In the genomic region with DNA sequence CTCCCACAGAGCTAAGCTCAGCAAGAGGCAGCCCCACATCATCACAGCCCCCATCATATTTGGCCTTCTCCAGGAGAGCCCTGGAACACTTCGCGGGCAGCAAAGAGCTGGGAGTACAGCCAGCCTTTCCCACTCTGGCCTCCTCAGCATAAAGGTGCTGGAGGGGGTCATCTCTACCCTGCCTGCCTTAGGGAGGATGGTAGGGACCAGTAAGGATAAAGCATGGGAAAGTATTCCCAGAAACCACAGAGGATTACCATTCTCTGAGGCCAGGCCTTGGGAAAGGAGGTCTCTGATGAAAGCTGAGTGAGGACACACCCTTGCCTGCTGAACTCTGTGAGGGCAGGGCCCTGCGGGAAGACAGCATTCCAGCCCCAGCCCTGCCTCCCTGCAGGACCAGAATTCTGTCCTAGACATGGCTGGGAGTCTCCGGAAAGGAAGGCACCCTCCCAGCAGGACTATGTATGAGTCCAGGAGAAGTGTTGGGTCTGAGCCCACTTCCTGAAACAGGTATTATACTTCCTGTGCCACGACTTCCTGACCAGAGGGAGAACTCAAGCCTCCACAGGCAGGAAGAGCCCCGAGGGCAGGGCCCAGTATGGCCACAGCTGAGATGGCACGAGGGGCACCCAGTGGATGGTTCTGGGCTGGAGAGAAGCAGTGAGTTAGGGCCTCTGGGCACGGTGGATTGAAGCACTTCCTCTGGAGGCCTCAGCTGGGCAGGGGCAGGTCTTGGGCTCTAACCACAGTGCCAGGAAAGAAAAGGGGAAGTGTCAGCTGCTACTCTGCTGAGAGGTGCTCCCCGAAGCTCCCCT, we compare ENCODE assay signal across 8 cellular contexts. TPM values are rescaled to one million over a fixed set of nuclear protein-coding genes. Genes with fewer than 3 reads are reported as not detected.
DNase-seq lines count a peak whose midpoint lies in the region; ATAC-seq and TF ChIP-seq lines count a peak whose summit lies in the region.

No MANE protein-coding gene starts in this region.

- H3K4me3 ChIP-seq in adrenal gland (no peak overlapping the region), thyroid gland (replicated peaks in 1 of 3) (no peak overlapping the region)

- H3K36me3 ChIP-seq in adrenal gland (replicated peaks in 1 of 2) = peaks cover 0 to 42% of the 10 kb centered on the region in 2 donors
- H3K36me3 ChIP-seq in thyroid gland = peaks cover 0 to 5% of the 10 kb centered on the region in 2 donors

- H3K9me3 Mint-ChIP-seq in activated naive CD4-positive, alpha-beta T cell treated with anti-CD3 and anti-CD28 coated beads, Interleukin-2, amount 50 U/mL, for 24 hours = no peaks in the 10 kb centered on the region

- no peaks in the 10 kb centered on the region for H3K27me3 Mint-ChIP-seq in activated naive CD4-positive, alpha-beta T cell treated with anti-CD3 and anti-CD28 coated beads, Interleukin-2, amount 50 U/mL, for 24 hours

- intact Hi-C loops in adrenal gland (cut with DNase I) (no loop called here), left colon (cut with DNase I, micrococcal nuclease) (no loop called here), thyroid gland (cut with DNase I) (no loop called here)

- H3K27me3 ChIP-seq in adrenal gland = no peaks in the 10 kb centered on the region
- H3K27me3 ChIP-seq in thyroid gland = no peaks in the 10 kb centered on the region

- ATAC-seq in left colon (peak; percentile 61), GM18907 (IDR thresholded peaks at IDR 0.05; ENCODE audit: unreplicated experiment) (no peak)

- DNase-seq in activated naive CD4-positive, alpha-beta T cell treated with Interleukin-2 at 50 U/mL for 16 hours = no peak
- DNase-seq in adrenal gland = peak in 3 of 7 donors; percentile 56 to 65 (median 64)
- DNase-seq in left colon = peak; percentile 55 to 68
- DNase-seq in thyroid gland = peak in 1 of 2 donors; percentile 52
- DNase-seq in activated gamma-delta T cell (lab: John Stamatoyannopoulos, UW) = no peak
- no peak for DNase-seq in stimulated activated CD4-positive, alpha-beta T cell treated with anti-CD3 and anti-CD28 coated beads, Interleukin-2, amount 100 ng/mL, for 48 hours

- H3K4me1 ChIP-seq in adrenal gland (replicated peaks in 1 of 2) (peaks cover 32 to 66% of the 10 kb centered on the region in 2 donors), thyroid gland (peaks cover 86 to 100% of the 10 kb centered on the region in 2 donors)

- peak overlapping the region in 4 of 5 donors; percentile 32 to 89 (median 67) for H3K27ac ChIP-seq in adrenal gland
- H3K27ac ChIP-seq in thyroid gland = peak overlapping the region; percentile 75 to 87 (median 84)

- peaks cover 96% of the 10 kb centered on the region for H3K4me1 Mint-ChIP-seq in activated naive CD4-positive, alpha-beta T cell treated with anti-CD3 and anti-CD28 coated beads, Interleukin-2, amount 50 U/mL, for 24 hours

- H3K4me3 Mint-ChIP-seq in activated naive CD4-positive, alpha-beta T cell treated with anti-CD3 and anti-CD28 coated beads, Interleukin-2, amount 50 U/mL, for 24 hours = peak overlapping the region; percentile 47

- no peaks in the 10 kb centered on the region for H3K9me3 ChIP-seq in adrenal gland (replicated peaks in 1 of 3)
- H3K9me3 ChIP-seq in thyroid gland = no peaks in the 10 kb centered on the region

- peaks cover 3% of the 10 kb centered on the region for H3K36me3 Mint-ChIP-seq in activated naive CD4-positive, alpha-beta T cell treated with anti-CD3 and anti-CD28 coated beads, Interleukin-2, amount 50 U/mL, for 24 hours

- no peak for TF ChIP-seq CTCF in adrenal gland (IDR thresholded peaks at IDR 0.05)
- TF ChIP-seq CTCF in thyroid gland (IDR thresholded peaks at IDR 0.05) = no peak

- TF ChIP-seq POLR2A in adrenal gland (IDR thresholded peaks at IDR 0.05) (no peak), thyroid gland (IDR thresholded peaks at IDR 0.05) (no peak)

- WGBS in adrenal gland, 4 donors = 56 to 61% (median 59%) methylated on average over 7 to 9 of the region's 9 CpGs
- 41 to 42% methylated on average over 6 to 9 of the region's 9 CpGs for WGBS in thyroid gland, 2 donors

- peak overlapping the region; percentile 90 for H3K27ac Mint-ChIP-seq in activated naive CD4-positive, alpha-beta T cell treated with anti-CD3 and anti-CD28 coated beads, Interleukin-2, amount 50 U/mL, for 24 hours

RNA-seq across cellular contexts. Expression of a gene that starts 12.9 kb away (rescaled TPM):
- total RNA-seq in adrenal gland (10 to 100 TPM in 5 of 8 donors, 1 to 10 TPM in 3; 5.5 to 20.1 (median 13.8) TPM), left colon (1 to 10 TPM; 3.7 to 4.2 TPM), thyroid gland (10 to 100 TPM; 16.5 to 36.0 (median 27.7) TPM)
- 10 to 100 TPM in 2 of 3 donors, 1 to 10 TPM in 1; 2.4 to 18.3 (median 15.1) TPM for polyA plus RNA-seq in adrenal gland

RNA-seq across cellular contexts. Expression of a gene that starts 24.5 kb away (rescaled TPM):
- 10 to 100 TPM; 22.0 to 55.0 (median 31.8) TPM for total RNA-seq in adrenal gland
- 10 to 100 TPM; 11.7 to 23.2 (median 14.2) TPM for polyA plus RNA-seq in adrenal gland
- 10 to 100 TPM; 32.0 to 41.2 TPM for total RNA-seq in left colon
- 10 to 100 TPM; 28.4 to 44.7 (median 35.9) TPM for total RNA-seq in thyroid gland

RNA-seq across cellular contexts. Expression of a gene that starts 35.6 kb away (rescaled TPM):
- total RNA-seq in adrenal gland = 1 to 10 TPM in 6 of 8 donors, under 1 TPM in 2; 0.85 to 8.1 (median 1.9) TPM
- 1 to 10 TPM in 1 of 3 donors, under 1 TPM in 2; 0.44 to 1.6 (median 0.56) TPM for polyA plus RNA-seq in adrenal gland
- under 1 TPM in 1 of 2 donors, not detected in 1; 0.20 TPM for total RNA-seq in left colon
- under 1 TPM in 1 of 4 donors, not detected in 3; 0.40 TPM for total RNA-seq in thyroid gland

RNA-seq across cellular contexts. Expression of a gene that starts 54.5 kb away (rescaled TPM):
- 100 to 1,000 TPM in 6 of 8 donors, 10 to 100 TPM in 2; 38.0 to 212 (median 157) TPM for total RNA-seq in adrenal gland
- 10 to 100 TPM; 15.7 to 69.6 (median 24.1) TPM for polyA plus RNA-seq in adrenal gland
- total RNA-seq in left colon = 100 to 1,000 TPM; 134 to 146 TPM
- total RNA-seq in thyroid gland = 100 to 1,000 TPM in 3 of 4 donors, 10 to 100 TPM in 1; 52.8 to 193 (median 135) TPM

RNA-seq across cellular contexts. Expression of a gene that starts 54.6 kb away (rescaled TPM):
- total RNA-seq in adrenal gland (1 to 10 TPM in 7 of 8 donors, under 1 TPM in 1; 0.48 to 9.9 (median 2.8) TPM), left colon (1 to 10 TPM; 1.6 to 2.3 TPM), thyroid gland (10 to 100 TPM in 3 of 4 donors, 1 to 10 TPM in 1; 8.1 to 18.3 (median 15.6) TPM)
- polyA plus RNA-seq in adrenal gland = 1 to 10 TPM in 2 of 3 donors, under 1 TPM in 1; 0.75 to 5.3 (median 3.7) TPM

Comparison
In these comparisons a context has a peak if more than half of its experiments do, and no peak if none do; other contexts are left out.
1. DNase-seq: peak in left colon (2 of 2); none in activated naive CD4-positive, alpha-beta T cell treated with Interleukin-2 at 50 U/mL for 16 hours (single experiment), activated gamma-delta T cell (single experiment) and stimulated activated CD4-positive, alpha-beta T cell treated with anti-CD3 and anti-CD28 coated beads, Interleukin-2, amount 100 ng/mL, for 48 hours (0 of 2).